ENCODE assay signal across 1 cellular context in genomic region chr4:169458575-169458974, GRCh38.
TF ChIP-seq lines count a peak whose summit lies in the region.

No MANE protein-coding gene starts in this region.

TF ChIP-seq in WTC11, 78 proteins besides CTCF, POLR2A, EP300 and RAD21 (continued from another document):
- no peak for TF ChIP-seq AR (CRISPR knock-in tag; IDR thresholded peaks at IDR 0.05)
